ENCODE assay signal across 8 cellular contexts in genomic region chr10:3780056-3780765, GRCh38. TPM values are rescaled to one million over a fixed set of nuclear protein-coding genes. Genes with fewer than 3 reads are reported as not detected.
DNase-seq lines count a peak whose midpoint lies in the region; ATAC-seq and TF ChIP-seq lines count a peak whose summit lies in the region.

No MANE protein-coding gene starts in this region.

- peaks cover 55% of the 10 kb centered on the region for H3K36me3 Mint-ChIP-seq in memory B cell

- ATAC-seq in heart left ventricle (no peak), left ventricle myocardium superior (no peak), memory B cell (ENCODE audit: low read depth) (no peak), GM21529 (IDR thresholded peaks at IDR 0.05; ENCODE audit: unreplicated experiment) (no peak)

- H3K4me3 ChIP-seq in heart left ventricle: peak overlapping the region; percentile 28 to 100 (median 96)
- peak overlapping the region; percentile 61 to 98 (median 72) for H3K4me3 ChIP-seq in breast epithelium
- H3K4me3 ChIP-seq in urinary bladder (ENCODE audit: low read depth, low read length): peak overlapping the region; percentile 95

- H3K9me3 ChIP-seq in heart left ventricle: no peaks in the 10 kb centered on the region
- H3K9me3 ChIP-seq in breast epithelium: no peaks in the 10 kb centered on the region

- intact Hi-C loops in heart left ventricle (cut with DNase I): loop anchor here (2.0 to 10.0 kb wide), 32 partner anchors 33 to 992 kb away; no protein-coding TSS in a partner anchor
- intact Hi-C loops in left ventricle myocardium superior (cut with micrococcal nuclease): no loop called here
- intact Hi-C loops in breast epithelium (cut with DNase I; ENCODE audit: low total_unique reads): no loop called here

- H3K27me3 ChIP-seq in heart left ventricle (no peaks in the 10 kb centered on the region), breast epithelium (no peaks in the 10 kb centered on the region)

- H3K36me3 ChIP-seq in heart left ventricle (peaks cover 0 to 72% (median 65%) of the 10 kb centered on the region in 9 donors), breast epithelium (no peaks in the 10 kb centered on the region), urinary bladder (ENCODE audit: insufficient read depth) (peaks cover 4% of the 10 kb centered on the region)

- H3K4me1 Mint-ChIP-seq in memory B cell: peaks cover 47% of the 10 kb centered on the region

- peak overlapping the region; percentile 100 for H3K27ac Mint-ChIP-seq in memory B cell

- H3K9me3 Mint-ChIP-seq in memory B cell: no peaks in the 10 kb centered on the region

- H3K27ac ChIP-seq in heart left ventricle (peak overlapping the region; percentile 96 to 100 (median 100)), breast epithelium (peak overlapping the region; percentile 100), urinary bladder (ENCODE audit: low read depth) (peak overlapping the region; percentile 78)

- peak in 1 of 5 donors; percentile 37 for DNase-seq in heart left ventricle
- no peak for DNase-seq in left ventricle myocardium superior
- DNase-seq in breast epithelium (ENCODE audit: low spot score in 2 of 2): peak in 1 of 2 donors; percentile 69
- peak in 1 of 2 donors; percentile 36 for DNase-seq in memory B cell (ENCODE audit: low spot score in 2 of 2)
- DNase-seq in HPDE6-E6E7 (ENCODE audit: extremely low spot score): no peak
- no peak for DNase-seq in NCI-H510A (lab: John Stamatoyannopoulos, UW)

- 13 to 31% (median 21%) methylated on average over 17 of the region's 17 CpGs for WGBS in heart left ventricle, 4 donors
- 35% methylated on average over 17 of the region's 17 CpGs for WGBS in urinary bladder

- H3K27me3 Mint-ChIP-seq in memory B cell: no peaks in the 10 kb centered on the region

- no peak for TF ChIP-seq POLR2A in heart left ventricle (IDR thresholded peaks at IDR 0.05)
- TF ChIP-seq POLR2A in breast epithelium (IDR thresholded peaks at IDR 0.05): no peak

- peaks cover 23 to 75% (median 66%) of the 10 kb centered on the region in 12 donors for H3K4me1 ChIP-seq in heart left ventricle
- peaks cover 13 to 21% of the 10 kb centered on the region in 2 donors for H3K4me1 ChIP-seq in breast epithelium
- peaks cover 3% of the 10 kb centered on the region for H3K4me1 ChIP-seq in urinary bladder (ENCODE audit: insufficient read depth)

- TF ChIP-seq CTCF in heart left ventricle (IDR thresholded peaks at IDR 0.05): no peak
- no peak for TF ChIP-seq CTCF in breast epithelium (IDR thresholded peaks at IDR 0.05)

- H3K4me3 Mint-ChIP-seq in memory B cell: peak overlapping the region; percentile 90

RNA-seq across cellular contexts. Expression of gene KLF6, which starts 4.8 kb away (rescaled TPM):
- 100 to 1,000 TPM in 1 of 9 donors, 10 to 100 TPM in 8; 22.6 to 106 (median 52.2) TPM for total RNA-seq in heart left ventricle
- polyA plus RNA-seq in heart left ventricle: 10 to 100 TPM; 15.2 to 66.2 TPM
- total RNA-seq in left ventricle myocardium superior: 62.0 TPM
- total RNA-seq in breast epithelium: 100 to 1,000 TPM; 132 to 347 (median 186) TPM
- 69.8 TPM for total RNA-seq in urinary bladder
- 137 TPM for polyA plus RNA-seq in urinary bladder

Comparison
In these comparisons a context has a peak if more than half of its experiments do, and no peak if none do; other contexts are left out.
1. intact Hi-C loops: an anchor here in heart left ventricle (2.0 to 10.0 kb wide); none called in left ventricle myocardium superior and breast epithelium.